Comparison of ENCODE assay signal across 4 cellular contexts in the genomic region with DNA sequence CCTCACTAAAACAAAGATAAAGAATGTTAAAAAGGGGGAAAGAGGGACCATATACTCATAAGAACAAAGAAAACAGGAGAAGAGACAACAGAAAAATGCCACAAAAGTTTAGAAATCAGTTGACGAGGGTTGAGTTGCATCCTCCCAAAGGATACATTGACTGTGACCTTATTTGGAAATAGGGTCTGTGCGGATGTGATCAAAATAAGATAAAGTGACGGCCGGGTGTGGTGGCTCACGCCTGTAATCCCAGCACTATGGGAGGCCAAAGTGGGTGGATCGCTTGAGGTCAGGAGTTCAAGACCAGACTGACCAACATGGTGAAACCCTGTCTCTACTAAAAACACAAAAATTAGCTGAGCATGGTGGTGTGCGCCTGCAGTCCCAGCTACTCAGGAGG.
DNase-seq lines count a peak whose midpoint lies in the region; TF ChIP-seq lines count a peak whose summit lies in the region.
"Not testable (repeated sequence)": the region's sequence is repeated elsewhere in the genome, so short reads cannot be mapped to it uniquely, and the experiment has no call there.

No MANE protein-coding gene starts in this region.

- not testable (repeated sequence) for TF ChIP-seq EP300 in SK-N-SH (IDR thresholded peaks at IDR 0.05; ENCODE audit: borderline replicate concordance in 1 of 2, low read depth in 1 of 2, low read length in 1 of 2)

- WGBS in GM23248 (ENCODE audit: low coverage in 1 of 2, low lambda C conversion rate in 2 of 2, missing lambda C conversion rate in 2 of 2), 2 experiments: 86 to 88% methylated on average over 7 of the region's 7 CpGs
- WGBS in SK-N-SH (ENCODE audit: low lambda C conversion rate): 88% methylated on average over 7 of the region's 7 CpGs

- H3K4me1 ChIP-seq in GM23248 (ENCODE audit: insufficient read depth): peaks cover 24% of the 10 kb centered on the region
- H3K4me1 ChIP-seq in SK-N-SH (ENCODE audit: control insufficient read depth in 1 of 2, insufficient read depth in 2 of 2, low read depth in 1 of 2, low read length in 1 of 2): not testable (repeated sequence)

- not testable (repeated sequence) for TF ChIP-seq CTCF in SK-N-SH (IDR thresholded peaks at IDR 0.05)

- in situ Hi-C loops in GM23248 (cut with MboI): not testable (repeated sequence)

- not testable (repeated sequence) for H3K4me3 ChIP-seq in GM23248; SK-N-SH (ENCODE audit: low read depth in 2 of 2, low read length in 1 of 2)
- H3K4me3 ChIP-seq in MG63: peak overlapping the region; percentile 62; the same call in 1 of the 2 replicates

- not testable (repeated sequence) for H3K36me3 ChIP-seq in GM23248 (ENCODE audit: low read depth)
- peaks cover 28% of the 10 kb centered on the region for H3K36me3 ChIP-seq in MG63
- peaks cover 4 to 11% of the 10 kb centered on the region in 2 experiments for H3K36me3 ChIP-seq in SK-N-SH (replicated peaks in 1 of 2; ENCODE audit: control insufficient read depth in 1 of 2, insufficient read depth in 2 of 2, low read length in 1 of 2)

- peak overlapping the region; percentile 62 for H2AFZ ChIP-seq in GM23248
- H2AFZ ChIP-seq in SK-N-SH (ENCODE audit: low read depth): not testable (repeated sequence)

- TF ChIP-seq RAD21 in SK-N-SH (IDR thresholded peaks at IDR 0.05; ENCODE audit: low read length): not testable (repeated sequence)

- not testable (repeated sequence) for H3K9me2 ChIP-seq in GM23248 (ENCODE audit: insufficient read depth); SK-N-SH

- H3F3A ChIP-seq in GM23248 (ENCODE audit: insufficient read depth): peaks cover 19% of the 10 kb centered on the region; the same call in 1 of the 2 replicates
- H3F3A ChIP-seq in SK-N-SH (replicated peaks; ENCODE audit: insufficient read depth): not testable (repeated sequence)

- CTCF ChIA-PET in SK-N-SH (lab: Yijun Ruan, JAX): not testable (repeated sequence)

- not testable (repeated sequence) for H3K27ac ChIP-seq in GM23248; SK-N-SH (ENCODE audit: low read depth in 2 of 2, low read length in 1 of 2)

- not testable (repeated sequence) for DNase-seq in GM23248, MG63, SK-N-SH
- peak; percentile 77 for DNase-seq in iris pigment epithelial cell (ENCODE audit: low read depth)

- H3K4me2 ChIP-seq in GM23248 (ENCODE audit: unreplicated experiment) (peak overlapping the region; percentile 54), SK-N-SH (0 out of 2 replicates have a peak overlapping the region, but pooled peaks have one; percentile 30)

- not testable (repeated sequence) for H3K27me3 ChIP-seq in GM23248 (replicated peaks; ENCODE audit: insufficient read depth); MG63; SK-N-SH (ENCODE audit: insufficient read depth)

- H3K9ac ChIP-seq in GM23248, SK-N-SH: not testable (repeated sequence)

- H4K20me1 ChIP-seq in GM23248 (ENCODE audit: insufficient read depth); SK-N-SH (ENCODE audit: insufficient read depth): not testable (repeated sequence)

- POLR2A ChIA-PET in SK-N-SH (lab: Yijun Ruan, JAX): not testable (repeated sequence)

- peaks cover 20% of the 10 kb centered on the region for H3K79me2 ChIP-seq in GM23248 (ENCODE audit: insufficient read depth)
- peaks cover 11% of the 10 kb centered on the region; the same call in 1 of the 2 replicates for H3K79me2 ChIP-seq in SK-N-SH (ENCODE audit: insufficient read depth)

- H3K9me3 ChIP-seq in GM23248 (ENCODE audit: low read depth); MG63; SK-N-SH: not testable (repeated sequence)
